ENCODE assay signal across 17 cellular contexts in the genomic region with DNA sequence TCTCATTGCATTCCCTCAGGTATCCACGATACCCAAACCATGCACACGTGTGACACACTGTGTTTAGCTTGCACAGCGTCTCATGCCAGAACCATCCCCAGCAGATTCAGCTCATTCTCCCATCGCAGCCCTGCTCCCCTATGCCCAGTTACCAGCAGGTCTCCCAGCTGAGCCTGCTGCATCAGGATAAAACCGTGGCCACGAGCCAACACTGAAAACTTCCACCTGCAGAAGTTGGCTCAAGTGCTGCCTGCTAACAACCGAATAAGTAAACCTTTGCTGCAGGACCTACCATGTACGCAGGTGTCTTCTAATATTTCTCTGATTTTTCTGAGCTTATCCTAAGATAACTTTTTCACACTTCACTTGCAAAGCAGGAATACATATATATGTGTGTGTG.
"Had no signal": no experiment of that assay in that cellular context is flagged by ENCODE, and none has a peak within 500 bp of the region (broad histone marks: within the 10 kb centered on the region; RNA-seq: fewer than 3 reads in every experiment).

No MANE protein-coding gene starts in this region.

- ATAC-seq: activated CD4-positive, CD25-positive, alpha-beta regulatory T cell treated with anti-CD3 and anti-CD28 coated beads, Interleukin-2, amount 50 U/mL, for 24 hours; activated T-cell treated with anti-CD3 and anti-CD28 coated beads, Interleukin-2, amount 50 U/mL, for 72 hours; left ventricle myocardium superior; natural killer cell; stimulated activated naive CD8-positive, alpha-beta T cell treated with anti-CD3 and anti-CD28 coated beads, Interleukin-15, Interleukin-2, amounts not matched to agents 100 U/mL and 50 U/mL, for 24 hours had no signal

- DNase-seq: activated CD4-positive, alpha-beta memory T cell treated with anti-CD3 and anti-CD28 coated beads, Interleukin-2, amount 10 ng/mL, durations not matched to agents 7 days and 5 days; activated CD4-positive, alpha-beta T cell treated with anti-CD3 and anti-CD28 coated beads, Interleukin-2, amount 10 ng/mL, durations not matched to agents 24 days and 14 days; activated effector memory CD4-positive, alpha-beta T cell treated with Interleukin-2 at 50 U/mL for 16 hours; activated naive CD4-positive, alpha-beta T cell treated with anti-CD3 and anti-CD28 coated beads for 36 hours; activated naive CD8-positive, alpha-beta T cell treated with anti-CD3 and anti-CD28 coated beads, Interleukin-2, amount 10 ng/mL, durations not matched to agents 7 days and 5 days; activated T-cell treated with anti-CD3 and anti-CD28 coated beads, Interleukin-2, amount 50 U/mL, for 72 hours; amniotic stem cell; endodermal cell; kidney glomerular epithelial cell; left ventricle myocardium superior; mammary epithelial cell; natural killer cell; retina; sigmoid colon; stimulated activated CD4-positive, alpha-beta T cell treated with anti-CD3 and anti-CD28 coated beads, Interleukin-4, amount 100 ng/mL, for 1 hour; stimulated activated naive CD8-positive, alpha-beta T cell treated with anti-CD3 and anti-CD28 coated beads, Interleukin-15, Interleukin-2, amounts not matched to agents 100 U/mL and 50 U/mL, for 24 hours had no signal
